10 cellular contexts compared by ENCODE assay signal in genomic region chr11:75313457-75314272, GRCh38. TPM values are rescaled to one million over a fixed set of nuclear protein-coding genes. Genes with fewer than 3 reads are reported as not detected.
DNase-seq lines count a peak whose midpoint lies in the region; ATAC-seq, FAIRE-seq and TF ChIP-seq lines count a peak whose summit lies in the region.
"Had no signal": no experiment of that assay in that cellular context is flagged by ENCODE, and none has a peak within 500 bp of the region (broad histone marks: within the 10 kb centered on the region; RNA-seq: fewer than 3 reads in every experiment).

No MANE protein-coding gene starts in this region.

- FAIRE-seq in small intestine (lab: Jason Lieb, UNC), result no peak

- H3K79me2 ChIP-seq in mesendoderm (ENCODE audit: control insufficient read depth, insufficient read depth, low read length), result peaks cover 11% of the 10 kb centered on the region

- peaks cover 10% of the 10 kb centered on the region for H3K4me1 ChIP-seq in mesendoderm (ENCODE audit: control insufficient read depth, low read depth, low read length)
- peaks cover 0 to 18% of the 10 kb centered on the region in 2 donors for H3K4me1 ChIP-seq in small intestine (ENCODE audit: control insufficient read depth in 2 of 2, insufficient read depth in 1 of 2, low read depth in 1 of 2, low read length in 1 of 2)

- no peaks in the 10 kb centered on the region for H3K9me3 ChIP-seq in small intestine (ENCODE audit: control insufficient read depth, low read depth)

- no peak overlapping the region for H3K4me3 ChIP-seq in dorsolateral prefrontal cortex
- no peak overlapping the region for H3K4me3 ChIP-seq in mesendoderm (ENCODE audit: low read length)
- H3K4me3 ChIP-seq in small intestine (ENCODE audit: low read depth in 1 of 2, low read length in 2 of 2), result no peak overlapping the region

- no peak overlapping the region for H4K5ac ChIP-seq in mesendoderm (ENCODE audit: low read length)

- no peak overlapping the region for H3K9ac ChIP-seq in mesendoderm (ENCODE audit: low read length)

- peak overlapping the region; percentile 33 for H3K18ac ChIP-seq in mesendoderm (ENCODE audit: low read length)

- ATAC-seq in stimulated activated naive CD8-positive, alpha-beta T cell treated with anti-CD3 and anti-CD28 coated beads, Interleukin-15, Interleukin-2, amounts not matched to agents 100 U/mL and 50 U/mL, for 24 hours, result peak; percentile 36
- ATAC-seq in stimulated activated naive CD8-positive, alpha-beta T cell treated with anti-CD3 and anti-CD28 coated beads, Interleukin-15, amount 100 ng/mL, for 72 hours, result no peak
- ATAC-seq in GM19463 (IDR thresholded peaks at IDR 0.05; ENCODE audit: unreplicated experiment), result no peak
- ATAC-seq in GM18858 (IDR thresholded peaks at IDR 0.05; ENCODE audit: unreplicated experiment), result no peak

- no peak overlapping the region for H4K8ac ChIP-seq in mesendoderm (ENCODE audit: low read depth, low read length)

- DNase-seq in stimulated activated naive CD8-positive, alpha-beta T cell treated with anti-CD3 and anti-CD28 coated beads, Interleukin-15, Interleukin-2, amounts not matched to agents 100 U/mL and 50 U/mL, for 24 hours, result no peak
- DNase-seq in stimulated activated naive CD8-positive, alpha-beta T cell treated with anti-CD3 and anti-CD28 coated beads, Interleukin-15, amount 100 ng/mL, for 72 hours, result no peak
- DNase-seq in dorsolateral prefrontal cortex (peak in 3 of 10 donors; percentile 53 to 61 (median 58)), mesendoderm (peak; percentile 65), SKM-1 (lab: John Stamatoyannopoulos, UW; ENCODE audit: unreplicated experiment) (no peak), small intestine (no peak)
- DNase-seq: activated CD4-positive, alpha-beta memory T cell treated with anti-CD3 and anti-CD28 coated beads, Interleukin-2, amount 10 ng/mL, durations not matched to agents 7 days and 5 days had no signal

- no peak overlapping the region for H3K27ac Mint-ChIP-seq in stimulated activated naive CD8-positive, alpha-beta T cell treated with anti-CD3 and anti-CD28 coated beads, Interleukin-15, amount 100 ng/mL, for 72 hours
- H3K27ac Mint-ChIP-seq: activated CD4-positive, alpha-beta memory T cell treated with anti-CD3 and anti-CD28 coated beads, Interleukin-2, amount 10 ng/mL, durations not matched to agents 7 days and 5 days had no signal

- no peaks in the 10 kb centered on the region for H3K27me3 ChIP-seq in dorsolateral prefrontal cortex
- no peaks in the 10 kb centered on the region for H3K27me3 ChIP-seq in mesendoderm (ENCODE audit: insufficient read depth, low read length, poor library complexity)
- no peaks in the 10 kb centered on the region for H3K27me3 ChIP-seq in small intestine (ENCODE audit: control insufficient read depth in 2 of 2, insufficient read depth in 2 of 2, low read length in 2 of 2)

- H3K4me2 ChIP-seq in mesendoderm (ENCODE audit: low read length), result no peak overlapping the region

- WGBS in mesendoderm (ENCODE audit: extremely low coverage, insufficient coverage, low lambda C conversion rate), result no CpG with 5 or more reads among the region's 9 CpGs
- WGBS in small intestine, 3 donors, result 51 to 75% (median 71%) methylated on average over 9 of the region's 9 CpGs

- H3K9me3 Mint-ChIP-seq in stimulated activated naive CD8-positive, alpha-beta T cell treated with anti-CD3 and anti-CD28 coated beads, Interleukin-15, amount 100 ng/mL, for 72 hours, result no peaks in the 10 kb centered on the region
- H3K9me3 Mint-ChIP-seq: activated CD4-positive, alpha-beta memory T cell treated with anti-CD3 and anti-CD28 coated beads, Interleukin-2, amount 10 ng/mL, durations not matched to agents 7 days and 5 days had no signal

- no peak overlapping the region for H3K56ac ChIP-seq in mesendoderm (ENCODE audit: low read length)

- no peak overlapping the region for H3K4me3 Mint-ChIP-seq in stimulated activated naive CD8-positive, alpha-beta T cell treated with anti-CD3 and anti-CD28 coated beads, Interleukin-15, amount 100 ng/mL, for 72 hours
- H3K4me3 Mint-ChIP-seq: activated CD4-positive, alpha-beta memory T cell treated with anti-CD3 and anti-CD28 coated beads, Interleukin-2, amount 10 ng/mL, durations not matched to agents 7 days and 5 days had no signal

- H3K4me1 Mint-ChIP-seq in stimulated activated naive CD8-positive, alpha-beta T cell treated with anti-CD3 and anti-CD28 coated beads, Interleukin-15, amount 100 ng/mL, for 72 hours, result peaks cover 45% of the 10 kb centered on the region

- no peak overlapping the region for H3K23ac ChIP-seq in mesendoderm (ENCODE audit: low read length)

- H3K27ac ChIP-seq in dorsolateral prefrontal cortex (peak overlapping the region; percentile 31 to 100 (median 95)), mesendoderm (ENCODE audit: low read depth, low read length) (no peak overlapping the region), small intestine (ENCODE audit: low read depth in 1 of 2, low read length in 1 of 2) (peak overlapping the region in 1 of 2 donors; percentile 91)
- H3K27ac ChIP-seq: C4-2B had no signal

- no peak overlapping the region for H2BK15ac ChIP-seq in mesendoderm (replicated peaks; ENCODE audit: low read depth)

- H3K36me3 ChIP-seq in mesendoderm (ENCODE audit: control insufficient read depth, insufficient read depth, low read length), result no peaks in the 10 kb centered on the region
- H3K36me3 ChIP-seq in small intestine (ENCODE audit: control insufficient read depth in 2 of 2, insufficient read depth in 2 of 2, low read length in 2 of 2), result no peaks in the 10 kb centered on the region

- H2BK5ac ChIP-seq in mesendoderm (ENCODE audit: low read length), result no peak overlapping the region

- H2BK120ac ChIP-seq in mesendoderm (ENCODE audit: low read depth, low read length), result no peak overlapping the region

- no peak for TF ChIP-seq CTCF in dorsolateral prefrontal cortex (IDR thresholded peaks at IDR 0.05 in 54 of 56, conservative IDR thresholded peaks at IDR 0.05 in 2 of 56; ENCODE audit: low read depth in 1 of 56, partially characterized antibody in 56 of 56)

- H3K4ac ChIP-seq in mesendoderm (ENCODE audit: low read depth, low read length), result no peak overlapping the region

- peaks cover 19% of the 10 kb centered on the region for H3K79me1 ChIP-seq in mesendoderm (ENCODE audit: low read length)

- H2AK5ac ChIP-seq in mesendoderm (ENCODE audit: low read length), result no peak overlapping the region

- H3K27me3 Mint-ChIP-seq in stimulated activated naive CD8-positive, alpha-beta T cell treated with anti-CD3 and anti-CD28 coated beads, Interleukin-15, amount 100 ng/mL, for 72 hours, result no peaks in the 10 kb centered on the region
- H3K27me3 Mint-ChIP-seq: activated CD4-positive, alpha-beta memory T cell treated with anti-CD3 and anti-CD28 coated beads, Interleukin-2, amount 10 ng/mL, durations not matched to agents 7 days and 5 days had no signal

- intact Hi-C loops in dorsolateral prefrontal cortex (cut with DNase I), result loop anchor here in 1 of 2 donors (2.0 kb wide), 1 partner anchor 13 kb away; no protein-coding TSS in a partner anchor

RNA-seq across cellular contexts. Expression of gene ARRB1, which starts 37.8 kb away (rescaled TPM):
- 100 to 1,000 TPM; 117 to 225 (median 167) TPM for total RNA-seq in dorsolateral prefrontal cortex
- polyA plus RNA-seq in mesendoderm (2013, experiment 1 of 2), result 42.6 TPM
- polyA plus RNA-seq in mesendoderm (2013, experiment 2 of 2), result 43.2 TPM
- polyA plus RNA-seq in small intestine, result 10 to 100 TPM; 20.0 to 41.5 (median 28.2) TPM
